8 cellular contexts compared by ENCODE assay signal in genomic region chr6:149234051-149234962, GRCh38.
DNase-seq lines count a peak whose midpoint lies in the region; ATAC-seq and FAIRE-seq lines count a peak whose summit lies in the region.

No MANE protein-coding gene starts in this region.

- FAIRE-seq in HTR-8/SVneo (lab: Jason Lieb, UNC), result no peak

- CTCF ChIA-PET in activated CD4-positive, alpha-beta T cell treated with anti-CD3 and anti-CD28 coated beads for 36 hours (lab: Charles Lee), result interaction anchor here (0.6 to 1.5 kb wide), 5 partner anchors 9 to 206 kb away, joined by 3 to 4 read pairs (median 3); no protein-coding TSS in a partner anchor

- intact Hi-C loops in activated CD4-positive, alpha-beta T cell treated with anti-CD3 and anti-CD28 coated beads for 36 hours (cut with DNase I, micrococcal nuclease), result loop anchor here (1.0 to 5.0 kb wide), 11 partner anchors 36 to 202 kb away; no protein-coding TSS in a partner anchor

- peak overlapping the region; percentile 62 for H3K4me3 Mint-ChIP-seq in activated CD4-positive, alpha-beta T cell treated with anti-CD3 and anti-CD28 coated beads for 36 hours
- peak overlapping the region; percentile 8 for H3K4me3 Mint-ChIP-seq in central memory CD8-positive, alpha-beta T cell

- DNase-seq in HTR-8/SVneo (ENCODE audit: insufficient read length, low spot score) (peak; percentile 26), NCI-H2029 (lab: John Stamatoyannopoulos, UW) (no peak), GDM1 (lab: John Stamatoyannopoulos, UW) (no peak)
- DNase-seq in activated CD4-positive, alpha-beta T cell treated with anti-CD3 and anti-CD28 coated beads for 36 hours, result peak; percentile 62
- no peak for DNase-seq in central memory CD8-positive, alpha-beta T cell (ENCODE audit: low spot score in 2 of 2)
- DNase-seq in stimulated activated CD4-positive, alpha-beta T cell treated with anti-CD3 and anti-CD28 coated beads, Interleukin-4, amount 100 ng/mL, for 1 hour, result peak; percentile 32

- H3K27ac Mint-ChIP-seq in activated CD4-positive, alpha-beta T cell treated with anti-CD3 and anti-CD28 coated beads for 36 hours, result peak overlapping the region; percentile 98
- peak overlapping the region; percentile 77 for H3K27ac Mint-ChIP-seq in central memory CD8-positive, alpha-beta T cell (ENCODE audit: low read depth)

- H3K9me3 Mint-ChIP-seq in activated CD4-positive, alpha-beta T cell treated with anti-CD3 and anti-CD28 coated beads for 36 hours (ENCODE audit: low read depth), result peaks cover 15% of the 10 kb centered on the region
- peaks cover 5% of the 10 kb centered on the region for H3K9me3 Mint-ChIP-seq in central memory CD8-positive, alpha-beta T cell

- peaks cover 44% of the 10 kb centered on the region for H3K4me1 Mint-ChIP-seq in activated CD4-positive, alpha-beta T cell treated with anti-CD3 and anti-CD28 coated beads for 36 hours
- peaks cover 35% of the 10 kb centered on the region for H3K4me1 Mint-ChIP-seq in central memory CD8-positive, alpha-beta T cell

- peak; percentile 75 for ATAC-seq in activated CD4-positive, alpha-beta T cell treated with anti-CD3 and anti-CD28 coated beads for 36 hours
- ATAC-seq in central memory CD8-positive, alpha-beta T cell (replicated peaks; ENCODE audit: extremely low read depth, poor library complexity, severe bottlenecking), result peak; percentile 57
- ATAC-seq in GM21390 (IDR thresholded peaks at IDR 0.05; ENCODE audit: unreplicated experiment) (no peak), HG03280 (IDR thresholded peaks at IDR 0.05; ENCODE audit: unreplicated experiment) (no peak)

- peaks cover 2% of the 10 kb centered on the region for H3K36me3 Mint-ChIP-seq in activated CD4-positive, alpha-beta T cell treated with anti-CD3 and anti-CD28 coated beads for 36 hours (ENCODE audit: low read depth)
- H3K36me3 Mint-ChIP-seq in central memory CD8-positive, alpha-beta T cell (ENCODE audit: insufficient read depth), result peaks cover 3% of the 10 kb centered on the region

- H3K27me3 Mint-ChIP-seq in activated CD4-positive, alpha-beta T cell treated with anti-CD3 and anti-CD28 coated beads for 36 hours, result no peaks in the 10 kb centered on the region
- no peaks in the 10 kb centered on the region for H3K27me3 Mint-ChIP-seq in central memory CD8-positive, alpha-beta T cell

- POLR2A ChIA-PET in activated CD4-positive, alpha-beta T cell treated with anti-CD3 and anti-CD28 coated beads for 36 hours (lab: Charles Lee), result interaction anchor here (1.7 kb wide), 1 partner anchor 83 kb away, joined by 10 read pairs; the partner anchor contains the start of gene TAB2

Comparison
In these comparisons a context has a peak if more than half of its experiments do, and no peak if none do; other contexts are left out.
1. DNase-seq: peak in HTR-8/SVneo (single experiment), activated CD4-positive, alpha-beta T cell treated with anti-CD3 and anti-CD28 coated beads for 36 hours (single experiment) and stimulated activated CD4-positive, alpha-beta T cell treated with anti-CD3 and anti-CD28 coated beads, Interleukin-4, amount 100 ng/mL, for 1 hour (single experiment); none in central memory CD8-positive, alpha-beta T cell (0 of 2), NCI-H2029 (single experiment) and GDM1 (single experiment).
2. ATAC-seq: peak in activated CD4-positive, alpha-beta T cell treated with anti-CD3 and anti-CD28 coated beads for 36 hours (single experiment) and central memory CD8-positive, alpha-beta T cell (single experiment); none in GM21390 (single experiment) and HG03280 (single experiment).